16 cellular contexts compared by ENCODE assay signal in genomic region chr3:188918086-188918485, GRCh38.
DNase-seq lines count a peak whose midpoint lies in the region; ATAC-seq and TF ChIP-seq lines count a peak whose summit lies in the region.
"Had no signal": no experiment of that assay in that cellular context is flagged by ENCODE, and none has a peak within 500 bp of the region (broad histone marks: within the 10 kb centered on the region; RNA-seq: fewer than 3 reads in every experiment).

No MANE protein-coding gene starts in this region.

- no peaks in the 10 kb centered on the region for H3K79me2 ChIP-seq in DOHH2 (ENCODE audit: control insufficient read depth, low read length)

- DNase-seq in T-helper 1 cell (no peak), right lobe of liver (no peak), DMS 273 (lab: John Stamatoyannopoulos, UW; ENCODE audit: unreplicated experiment) (no peak), HUDEP-2 (lab: John Stamatoyannopoulos, UW; ENCODE audit: unreplicated experiment in 76 of 76) (no peak)
- no peak for DNase-seq in activated naive CD8-positive, alpha-beta T cell treated with anti-CD3 and anti-CD28 coated beads for 36 hours
- DNase-seq: activated effector memory CD4-positive, alpha-beta T cell treated with anti-CD3 and anti-CD28 coated beads, Interleukin-2, amount 50 U/mL, for 16 hours; NCI-H510A; stimulated activated CD4-positive, alpha-beta T cell treated with anti-CD3 and anti-CD28 coated beads, Interleukin-1b, Interleukin-23, amount 100 ng/mL, for 48 hours; T-helper 17 cell had no signal

- TF ChIP-seq POLR2A in right lobe of liver (IDR thresholded peaks at IDR 0.05) = no peak

- H3K27me3 ChIP-seq in DOHH2 (ENCODE audit: control insufficient read depth, low read length) (peaks cover 8% of the 10 kb centered on the region; the same call in 1 of the 2 replicates), right lobe of liver (no peaks in the 10 kb centered on the region)
- H3K27me3 ChIP-seq: right atrium auricular region had no signal

- no peak overlapping the region for H3K4me3 ChIP-seq in DOHH2 (ENCODE audit: low read length)
- H3K4me3 ChIP-seq in right lobe of liver = no peak overlapping the region
- H3K4me3 ChIP-seq: right atrium auricular region had no signal

- H3K36me3 ChIP-seq in DOHH2 (ENCODE audit: control insufficient read depth, low read length) (no peaks in the 10 kb centered on the region), right lobe of liver (no peaks in the 10 kb centered on the region)
- H3K36me3 ChIP-seq: right atrium auricular region had no signal

- H3K9me3 ChIP-seq in DOHH2 (ENCODE audit: control insufficient read depth, insufficient read depth, low read length) (peaks cover 2% of the 10 kb centered on the region; the same call in 1 of the 2 replicates), right lobe of liver (no peaks in the 10 kb centered on the region)

- H3K27me3 Mint-ChIP-seq in T-helper 1 cell treated with Interleukin-12 subunit alpha and Interleukin-12 subunit beta and Interleukin-4 antibody, amounts not matched to agents 30 μg/mL and 1 μg/mL, for 36 hours (ENCODE audit: low read depth) = no peaks in the 10 kb centered on the region
- no peaks in the 10 kb centered on the region for H3K27me3 Mint-ChIP-seq in activated naive CD8-positive, alpha-beta T cell treated with anti-CD3 and anti-CD28 coated beads for 36 hours
- H3K27me3 Mint-ChIP-seq: memory B cell, T-helper 17 cell had no signal

- 24% methylated on average over 2 of the region's 2 CpGs for WGBS in right lobe of liver (ENCODE audit: insufficient coverage, low coverage, low lambda C conversion rate, missing lambda C conversion rate)

- no peaks in the 10 kb centered on the region for H4K20me1 ChIP-seq in DOHH2 (ENCODE audit: control insufficient read depth, insufficient read depth, low read depth, low read length)

- TF ChIP-seq CTCF in DOHH2 (IDR thresholded peaks at IDR 0.05; ENCODE audit: low read depth, low read length, poor library complexity, severe bottlenecking) = no peak
- TF ChIP-seq CTCF in right lobe of liver (IDR thresholded peaks at IDR 0.05) = no peak

- peaks cover 5% of the 10 kb centered on the region; the same call in 1 of the 2 replicates for H3F3A ChIP-seq in DOHH2 (ENCODE audit: control insufficient read depth, insufficient read depth)

- H3K4me2 ChIP-seq in DOHH2 (ENCODE audit: low read length) = peak overlapping the region; percentile 74; the same call in 1 of the 2 replicates

- H3K4me1 ChIP-seq in DOHH2 (ENCODE audit: control insufficient read depth, low read length) (peaks cover 31% of the 10 kb centered on the region), right lobe of liver (peaks cover 0 to 29% (median 7%) of the 10 kb centered on the region in 4 donors)

- peaks cover 40% of the 10 kb centered on the region for H3K4me1 Mint-ChIP-seq in T-helper 1 cell treated with Interleukin-12 subunit alpha and Interleukin-12 subunit beta and Interleukin-4 antibody, amounts not matched to agents 30 μg/mL and 1 μg/mL, for 36 hours (ENCODE audit: low read depth)
- H3K4me1 Mint-ChIP-seq in activated naive CD8-positive, alpha-beta T cell treated with anti-CD3 and anti-CD28 coated beads for 36 hours = peaks cover 45% of the 10 kb centered on the region

- no peak overlapping the region for H3K27ac ChIP-seq in DOHH2 (ENCODE audit: low read depth, low read length)
- no peak overlapping the region for H3K27ac ChIP-seq in right lobe of liver
- H3K27ac ChIP-seq: HL-60, right atrium auricular region had no signal

- no peaks in the 10 kb centered on the region for H3K9me2 ChIP-seq in DOHH2 (replicated peaks; ENCODE audit: control insufficient read depth, low read length)

- intact Hi-C loops in right lobe of liver (cut with DNase I) = no loop called here

- H3K36me3 Mint-ChIP-seq in T-helper 1 cell treated with Interleukin-12 subunit alpha and Interleukin-12 subunit beta and Interleukin-4 antibody, amounts not matched to agents 30 μg/mL and 1 μg/mL, for 36 hours (ENCODE audit: low read depth) = peaks cover 5% of the 10 kb centered on the region
- H3K36me3 Mint-ChIP-seq in activated naive CD8-positive, alpha-beta T cell treated with anti-CD3 and anti-CD28 coated beads for 36 hours = no peaks in the 10 kb centered on the region
- H3K36me3 Mint-ChIP-seq: memory B cell had no signal

- ATAC-seq in right lobe of liver (peak; percentile 4 to 42 (median 34)), GM19035 (IDR thresholded peaks at IDR 0.05; ENCODE audit: unreplicated experiment) (no peak)
- ATAC-seq: Panc1 had no signal

- H3K27ac Mint-ChIP-seq in T-helper 1 cell treated with Interleukin-12 subunit alpha and Interleukin-12 subunit beta and Interleukin-4 antibody, amounts not matched to agents 30 μg/mL and 1 μg/mL, for 36 hours = peak overlapping the region; percentile 72
- peak overlapping the region; percentile 74 for H3K27ac Mint-ChIP-seq in activated naive CD8-positive, alpha-beta T cell treated with anti-CD3 and anti-CD28 coated beads for 36 hours

- peak overlapping the region; percentile 19 for H3K4me3 Mint-ChIP-seq in T-helper 1 cell treated with Interleukin-12 subunit alpha and Interleukin-12 subunit beta and Interleukin-4 antibody, amounts not matched to agents 30 μg/mL and 1 μg/mL, for 36 hours
- H3K4me3 Mint-ChIP-seq in activated naive CD8-positive, alpha-beta T cell treated with anti-CD3 and anti-CD28 coated beads for 36 hours = no peak overlapping the region
- H3K4me3 Mint-ChIP-seq: memory B cell had no signal

- peaks cover 12% of the 10 kb centered on the region for H3K9me3 Mint-ChIP-seq in T-helper 1 cell treated with Interleukin-12 subunit alpha and Interleukin-12 subunit beta and Interleukin-4 antibody, amounts not matched to agents 30 μg/mL and 1 μg/mL, for 36 hours
- H3K9me3 Mint-ChIP-seq in activated naive CD8-positive, alpha-beta T cell treated with anti-CD3 and anti-CD28 coated beads for 36 hours = peaks cover 3% of the 10 kb centered on the region
- H3K9me3 Mint-ChIP-seq: memory B cell had no signal
